9 cellular contexts compared by ENCODE assay signal in genomic region chrX:119015407-119016242, GRCh38. TPM values are rescaled to one million over a fixed set of nuclear protein-coding genes. Genes with fewer than 3 reads are reported as not detected.
A peak's percentile ranks its signal among the peaks of the same experiment; 100 is the strongest.
DNase-seq lines count a peak whose midpoint lies in the region; ATAC-seq and TF ChIP-seq lines count a peak whose summit lies in the region.
"Had no signal": no experiment of that assay in that cellular context is flagged by ENCODE, and none has a peak within 500 bp of the region (broad histone marks: within the 10 kb centered on the region; RNA-seq: fewer than 3 reads in every experiment).

No MANE protein-coding gene starts in this region.

- H3K27ac Mint-ChIP-seq in activated naive CD4-positive, alpha-beta T cell treated with anti-CD3 and anti-CD28 coated beads, Interleukin-2, amount 50 U/mL, for 72 hours, result peak overlapping the region; percentile 87 to 94

- peak in 1 of 4 donors; percentile 63 for TF ChIP-seq EP300 in upper lobe of left lung (IDR thresholded peaks at IDR 0.05)

- WGBS in upper lobe of left lung, 2 donors, result 39 to 43% methylated on average over 7 of the region's 7 CpGs

- H3K27ac ChIP-seq in upper lobe of left lung, result no peak overlapping the region

- no peak overlapping the region for H3K4me3 ChIP-seq in GM12864 (ENCODE audit: low read depth, low read length)
- H3K4me3 ChIP-seq in upper lobe of left lung, result no peak overlapping the region

- no peaks in the 10 kb centered on the region for H3K9me3 Mint-ChIP-seq in activated naive CD4-positive, alpha-beta T cell treated with anti-CD3 and anti-CD28 coated beads, Interleukin-2, amount 50 U/mL, for 72 hours

- no peak for TF ChIP-seq POLR2A in upper lobe of left lung (IDR thresholded peaks at IDR 0.05)

- peaks cover 0 to 2% (median 0%) of the 10 kb centered on the region in 4 donors for H3K4me1 ChIP-seq in upper lobe of left lung

- H3K27me3 ChIP-seq in upper lobe of left lung, result no peaks in the 10 kb centered on the region

- TF ChIP-seq CTCF in GM12864 (IDR thresholded peaks at IDR 0.05; ENCODE audit: low read depth, low read length, missing control alignments) (no peak), upper lobe of left lung (IDR thresholded peaks at IDR 0.05) (no peak)

- H3K36me3 ChIP-seq in upper lobe of left lung, result peaks cover 0 to 37% (median 5%) of the 10 kb centered on the region in 4 donors

- peak; percentile 16 for DNase-seq in GM12864 (ENCODE audit: low read depth)
- DNase-seq in HT-29 (ENCODE audit: low spot score), result peak; percentile 68
- DNase-seq in activated naive CD4-positive, alpha-beta T cell treated with anti-CD3 and anti-CD28 coated beads, Interleukin-2, amount 50 U/mL, for 72 hours (ENCODE audit: low spot score in 2 of 2), result peak; percentile 44 to 68
- peak; percentile 94 for DNase-seq in kidney tubule cell (ENCODE audit: low spot score)
- peak in 1 of 2 donors; percentile 58 for DNase-seq in upper lobe of left lung
- DNase-seq in hippocampal formation (lab: John Stamatoyannopoulos, UW), result no peak
- DNase-seq in NCI-H1694 treated with DMSO at 0.1 percent for 48 hours (lab: John Stamatoyannopoulos, UW), result no peak

- ATAC-seq in GM21528 (IDR thresholded peaks at IDR 0.05; ENCODE audit: low FRiP score, unreplicated experiment) (peak; percentile 96), upper lobe of left lung (ENCODE audit: low FRiP score in 2 of 2) (peak; percentile 61 to 84)
- ATAC-seq in activated naive CD4-positive, alpha-beta T cell treated with anti-CD3 and anti-CD28 coated beads, Interleukin-2, amount 50 U/mL, for 72 hours, result peak; percentile 97 to 98

- peaks cover 25 to 35% of the 10 kb centered on the region in 2 donors for H3K36me3 Mint-ChIP-seq in activated naive CD4-positive, alpha-beta T cell treated with anti-CD3 and anti-CD28 coated beads, Interleukin-2, amount 50 U/mL, for 72 hours

- H3K9me3 ChIP-seq in upper lobe of left lung, result no peaks in the 10 kb centered on the region

RNA-seq across cellular contexts. Expression of gene LONRF3, which starts 41.2 kb away (rescaled TPM):
- 11.4 and 14.2 TPM in 2 replicates for total RNA-seq in HT-29 (2014; rRNA removed; shearing (Covaris generic))
- 1 to 10 TPM; 4.5 to 5.1 TPM for total RNA-seq in activated naive CD4-positive, alpha-beta T cell treated with anti-CD3 and anti-CD28 coated beads, Interleukin-2, amount 50 U/mL, for 72 hours
- 10 to 100 TPM; 24.6 to 66.0 (median 40.8) TPM for total RNA-seq in upper lobe of left lung
- total RNA-seq: T-helper 2 cell treated with Interferon-gamma antibody and Interleukin-4, amounts not matched to agents 100 ng/mL and 5 ng/mL, for 36 hours had no signal

RNA-seq across cellular contexts. Expression of gene CT47C1, which starts 57.2 kb away (rescaled TPM):
- total RNA-seq in HT-29 (2014; rRNA removed; shearing (Covaris generic)), result not detected in 2 replicates
- not detected for total RNA-seq in activated naive CD4-positive, alpha-beta T cell treated with anti-CD3 and anti-CD28 coated beads, Interleukin-2, amount 50 U/mL, for 72 hours
- total RNA-seq in upper lobe of left lung, result not detected
- total RNA-seq: T-helper 2 cell treated with Interferon-gamma antibody and Interleukin-4, amounts not matched to agents 100 ng/mL and 5 ng/mL, for 36 hours had no signal

Comparison
In these comparisons a context has a peak if more than half of its experiments do, and no peak if none do; other contexts are left out.
1. DNase-seq: peak in GM12864 (single experiment), HT-29 (single experiment), activated naive CD4-positive, alpha-beta T cell treated with anti-CD3 and anti-CD28 coated beads, Interleukin-2, amount 50 U/mL, for 72 hours (2 of 2) and kidney tubule cell (single experiment); none in hippocampal formation (0 of 2) and NCI-H1694 treated with DMSO at 0.1 percent for 48 hours (single experiment).
2. Peak in every context shown above with its lines, with median percentiles within 50 percentile points of each other: ATAC-seq.